7 cellular contexts compared by ENCODE assay signal in genomic region chr7:143321734-143322133, GRCh38. TPM values are rescaled to one million over a fixed set of nuclear protein-coding genes. Genes with fewer than 3 reads are reported as not detected.
A peak's percentile ranks its signal among the peaks of the same experiment; 100 is the strongest.
DNase-seq lines count a peak whose midpoint lies in the region; ATAC-seq, FAIRE-seq and TF ChIP-seq lines count a peak whose summit lies in the region.
"Had no signal": no experiment of that assay in that cellular context is flagged by ENCODE, and none has a peak within 500 bp of the region (broad histone marks: within the 10 kb centered on the region; RNA-seq: fewer than 3 reads in every experiment).

No MANE protein-coding gene starts in this region.

- no peak overlapping the region for H2BK15ac ChIP-seq in H1 (ENCODE audit: low read length)

- no peak overlapping the region for H3K27ac Mint-ChIP-seq in activated CD4-positive, alpha-beta memory T cell treated with anti-CD3 and anti-CD28 coated beads for 36 hours
- H3K27ac Mint-ChIP-seq in activated CD4-positive, alpha-beta memory T cell treated with anti-CD3 and anti-CD28 coated beads, Interleukin-2, amount 10 ng/mL, durations not matched to agents 7 days and 5 days: no peak overlapping the region
- no peak overlapping the region for H3K27ac Mint-ChIP-seq in progenitor cell of endocrine pancreas

- H3K14ac ChIP-seq in H1 (ENCODE audit: insufficient read length): no peak overlapping the region

- no peak overlapping the region for H2AK5ac ChIP-seq in H1 (ENCODE audit: low read depth, low read length)

- H4K91ac ChIP-seq in H1 (replicated peaks; ENCODE audit: insufficient read length, low read length): no peak overlapping the region

- no peaks in the 10 kb centered on the region for H3K36me3 ChIP-seq in H1 (ENCODE audit: control insufficient read depth in 2 of 4, insufficient read depth in 4 of 4, low read length in 3 of 4)
- no peaks in the 10 kb centered on the region for H3K36me3 ChIP-seq in small intestine (ENCODE audit: control insufficient read depth in 2 of 2, insufficient read depth in 2 of 2, low read length in 2 of 2)

- intact Hi-C loops in activated CD4-positive, alpha-beta memory T cell treated with anti-CD3 and anti-CD28 coated beads for 36 hours (cut with micrococcal nuclease): no loop called here

- CTCF ChIA-PET in activated CD4-positive, alpha-beta memory T cell treated with anti-CD3 and anti-CD28 coated beads for 36 hours (lab: Charles Lee): interaction anchor here (0.9 kb wide), 1 partner anchor 95 kb away, joined by 3 read pairs; no protein-coding TSS in a partner anchor
- CTCF ChIA-PET in activated CD4-positive, alpha-beta memory T cell treated with anti-CD3 and anti-CD28 coated beads, Interleukin-2, amount 10 ng/mL, durations not matched to agents 7 days and 5 days (lab: Charles Lee): interaction anchor here (0.8 to 2.4 kb wide), 2 partner anchors 23 to 93 kb away, joined by 3 to 5 read pairs; no protein-coding TSS in a partner anchor
- CTCF ChIA-PET in H1 (lab: Charles Lee; ENCODE audit: partially characterized antibody): interaction anchor here (0.7 to 4.5 kb wide), 15 partner anchors 10 to 96 kb away, joined by 3 to 30 read pairs (median 3); no protein-coding TSS in a partner anchor

- H3K4ac ChIP-seq in H1 (replicated peaks; ENCODE audit: insufficient read length, low read depth, low read length): no peak overlapping the region

- WGBS in H1 (ENCODE audit: extremely low coverage in 1 of 2, insufficient coverage in 1 of 2, insufficient read length in 1 of 2, insufficient replicate concordance in 2 of 2, low coverage in 1 of 2, low lambda C conversion rate in 2 of 2, missing lambda C conversion rate in 1 of 2), 2 experiments: 84% methylated on average over 3 of the region's 4 CpGs; no CpG with 5 or more reads in 1 of the 2 experiments
- WGBS in small intestine, 3 donors: 61 to 86% (median 72%) methylated on average over 4 of the region's 4 CpGs

- no peaks in the 10 kb centered on the region for H3K36me3 Mint-ChIP-seq in activated CD4-positive, alpha-beta memory T cell treated with anti-CD3 and anti-CD28 coated beads for 36 hours
- no peaks in the 10 kb centered on the region for H3K36me3 Mint-ChIP-seq in activated CD4-positive, alpha-beta memory T cell treated with anti-CD3 and anti-CD28 coated beads, Interleukin-2, amount 10 ng/mL, durations not matched to agents 7 days and 5 days (ENCODE audit: low read depth)
- no peaks in the 10 kb centered on the region for H3K36me3 Mint-ChIP-seq in progenitor cell of endocrine pancreas (ENCODE audit: insufficient read depth)

- no peak overlapping the region for H3K56ac ChIP-seq in H1 (replicated peaks; ENCODE audit: insufficient read length, low read depth, low read length)

- no peak overlapping the region for H3K18ac ChIP-seq in H1 (ENCODE audit: extremely low read depth, low read length)

- no peaks in the 10 kb centered on the region for H3K79me2 ChIP-seq in H1 (ENCODE audit: control insufficient read depth in 1 of 2, insufficient read depth in 2 of 2, low read length in 2 of 2)

- H3K4me1 Mint-ChIP-seq in activated CD4-positive, alpha-beta memory T cell treated with anti-CD3 and anti-CD28 coated beads for 36 hours (ENCODE audit: low read depth): peaks cover 8% of the 10 kb centered on the region
- H3K4me1 Mint-ChIP-seq in activated CD4-positive, alpha-beta memory T cell treated with anti-CD3 and anti-CD28 coated beads, Interleukin-2, amount 10 ng/mL, durations not matched to agents 7 days and 5 days: peaks cover 15% of the 10 kb centered on the region
- H3K4me1 Mint-ChIP-seq in progenitor cell of endocrine pancreas (ENCODE audit: low read depth): peaks cover 11% of the 10 kb centered on the region

- TF ChIP-seq RAD21 in H1 (IDR thresholded peaks at IDR 0.05 in 1 of 2, conservative IDR thresholded peaks at IDR 0.05 in 1 of 2; ENCODE audit: low read depth in 2 of 2, low read length in 2 of 2): peak; percentile 43 to 64

- no peak overlapping the region for H2BK5ac ChIP-seq in H1 (ENCODE audit: low read depth, low read length)

- POLR2A ChIA-PET in activated CD4-positive, alpha-beta memory T cell treated with anti-CD3 and anti-CD28 coated beads for 36 hours (lab: Charles Lee): no interaction called here
- POLR2A ChIA-PET in activated CD4-positive, alpha-beta memory T cell treated with anti-CD3 and anti-CD28 coated beads, Interleukin-2, amount 10 ng/mL, durations not matched to agents 7 days and 5 days (lab: Charles Lee): no interaction called here
- POLR2A ChIA-PET in H1 (lab: Charles Lee; ENCODE audit: partially characterized antibody): interaction anchor here (1.1 to 1.2 kb wide), 2 partner anchors 8 to 22 kb away, joined by 3 to 5 read pairs; no protein-coding TSS in a partner anchor

- H3K4me3 Mint-ChIP-seq in activated CD4-positive, alpha-beta memory T cell treated with anti-CD3 and anti-CD28 coated beads for 36 hours: no peak overlapping the region
- no peak overlapping the region for H3K4me3 Mint-ChIP-seq in activated CD4-positive, alpha-beta memory T cell treated with anti-CD3 and anti-CD28 coated beads, Interleukin-2, amount 10 ng/mL, durations not matched to agents 7 days and 5 days
- H3K4me3 Mint-ChIP-seq in progenitor cell of endocrine pancreas (ENCODE audit: low read depth): no peak overlapping the region

- H2BK20ac ChIP-seq in H1 (ENCODE audit: low read length): no peak overlapping the region

- H3K27me3 Mint-ChIP-seq in activated CD4-positive, alpha-beta memory T cell treated with anti-CD3 and anti-CD28 coated beads for 36 hours: no peaks in the 10 kb centered on the region
- no peaks in the 10 kb centered on the region for H3K27me3 Mint-ChIP-seq in activated CD4-positive, alpha-beta memory T cell treated with anti-CD3 and anti-CD28 coated beads, Interleukin-2, amount 10 ng/mL, durations not matched to agents 7 days and 5 days
- H3K27me3 Mint-ChIP-seq in progenitor cell of endocrine pancreas: no peaks in the 10 kb centered on the region

- no peak overlapping the region for H3K4me2 ChIP-seq in H1 (ENCODE audit: insufficient read depth in 1 of 2, low read depth in 2 of 2, low read length in 2 of 2)

- no peak overlapping the region for H2BK12ac ChIP-seq in H1 (ENCODE audit: low read depth, low read length)

- H4K20me1 ChIP-seq in H1 (replicated peaks in 1 of 2; ENCODE audit: control insufficient read depth in 1 of 2, insufficient read depth in 2 of 2, low read length in 2 of 2): no peaks in the 10 kb centered on the region

- no peaks in the 10 kb centered on the region for H3K23me2 ChIP-seq in H1 (ENCODE audit: low read depth, low read length)

- no peak for TF ChIP-seq POLR2A in H1 (IDR thresholded peaks at IDR 0.05; ENCODE audit: control extremely low read depth in 1 of 2, low read depth in 2 of 2, low read length in 2 of 2)

- DNase-seq in activated CD4-positive, alpha-beta memory T cell treated with anti-CD3 and anti-CD28 coated beads for 36 hours: peak; percentile 25
- DNase-seq in activated CD4-positive, alpha-beta memory T cell treated with anti-CD3 and anti-CD28 coated beads, Interleukin-2, amount 10 ng/mL, durations not matched to agents 7 days and 5 days: no peak
- no peak for DNase-seq in H1 (ENCODE audit: low read depth in 1 of 2, low spot score in 2 of 2)
- DNase-seq in small intestine: peak; percentile 48
- no peak for DNase-seq in progenitor cell of endocrine pancreas (ENCODE audit: low spot score, unreplicated experiment)

- H3K9me3 ChIP-seq in H1 (ENCODE audit: insufficient read depth in 2 of 2, low read depth in 1 of 2, low read length in 1 of 2) (no peaks in the 10 kb centered on the region), small intestine (ENCODE audit: control insufficient read depth, low read depth) (no peaks in the 10 kb centered on the region)

- H2BK120ac ChIP-seq in H1 (replicated peaks; ENCODE audit: low read depth, low read length): no peak overlapping the region

- H3K4me1 ChIP-seq in H1 (replicated peaks in 1 of 4; ENCODE audit: control insufficient read depth in 3 of 4, insufficient read depth in 4 of 4, low read length in 3 of 4) (peaks cover 0 to 5% (median 0%) of the 10 kb centered on the region in 4 experiments; a peak in 1 of 7 replicates), small intestine (ENCODE audit: control insufficient read depth in 2 of 2, insufficient read depth in 1 of 2, low read depth in 1 of 2, low read length in 1 of 2) (no peaks in the 10 kb centered on the region)

- no peak overlapping the region for H2AFZ ChIP-seq in H1 (ENCODE audit: low read length)

- no peaks in the 10 kb centered on the region for H3K27me3 ChIP-seq in H1 (replicated peaks in 1 of 4; ENCODE audit: control insufficient read depth in 3 of 4, extremely low read depth in 1 of 4, insufficient read depth in 3 of 4, low read length in 3 of 4)
- H3K27me3 ChIP-seq in small intestine (ENCODE audit: control insufficient read depth in 2 of 2, insufficient read depth in 2 of 2, low read length in 2 of 2): no peaks in the 10 kb centered on the region

- H3K79me1 ChIP-seq in H1 (ENCODE audit: low read depth, low read length): no peaks in the 10 kb centered on the region

- no peak overlapping the region for H4K5ac ChIP-seq in H1 (ENCODE audit: insufficient read length, low read depth, low read length)

- TF ChIP-seq CTCF in H1 (IDR thresholded peaks at IDR 0.05; ENCODE audit: control extremely low read depth in 1 of 3, insufficient read depth in 1 of 3, low read depth in 1 of 3, low read length in 3 of 3): peak; percentile 25 to 41 (median 38)
- TF ChIP-seq CTCF in progenitor cell of endocrine pancreas (IDR thresholded peaks at IDR 0.05; ENCODE audit: unreplicated experiment): no peak

- ATAC-seq in GM21390 (IDR thresholded peaks at IDR 0.05; ENCODE audit: unreplicated experiment): no peak

- H3K9ac ChIP-seq in H1 (replicated peaks in 1 of 4; ENCODE audit: extremely low read depth in 1 of 4, low read depth in 3 of 4, low read length in 3 of 4): no peak overlapping the region

- H4K8ac ChIP-seq in H1 (ENCODE audit: extremely low read depth, insufficient read depth, low read length): no peak overlapping the region

- no peak overlapping the region for H3K23ac ChIP-seq in H1 (ENCODE audit: insufficient read length)

- H3K27ac ChIP-seq in H1 (ENCODE audit: low read depth, low read length): no peak overlapping the region
- H3K27ac ChIP-seq in small intestine (ENCODE audit: low read depth in 1 of 2, low read length in 1 of 2): no peak overlapping the region

- H3K9me3 Mint-ChIP-seq in activated CD4-positive, alpha-beta memory T cell treated with anti-CD3 and anti-CD28 coated beads for 36 hours: no peaks in the 10 kb centered on the region
- H3K9me3 Mint-ChIP-seq in activated CD4-positive, alpha-beta memory T cell treated with anti-CD3 and anti-CD28 coated beads, Interleukin-2, amount 10 ng/mL, durations not matched to agents 7 days and 5 days: no peaks in the 10 kb centered on the region
- no peaks in the 10 kb centered on the region for H3K9me3 Mint-ChIP-seq in progenitor cell of endocrine pancreas (ENCODE audit: low read depth)

- H3K4me3 ChIP-seq in H1 (ENCODE audit: extremely low read depth in 1 of 4, insufficient read depth in 2 of 4, low read depth in 3 of 4, low read length in 4 of 4) (no peak overlapping the region), small intestine (ENCODE audit: low read depth in 1 of 2, low read length in 2 of 2) (no peak overlapping the region)

- FAIRE-seq in H1 (lab: Jason Lieb, UNC) (no peak), small intestine (lab: Jason Lieb, UNC) (no peak)

- TF ChIP-seq EP300 in H1 (IDR thresholded peaks at IDR 0.05; ENCODE audit: borderline replicate concordance in 1 of 2, low read depth in 2 of 2, low read length in 2 of 2): no peak

RNA-seq across cellular contexts. Expression of gene CLCN1, which starts 5.8 kb away (rescaled TPM):
- total RNA-seq in activated CD4-positive, alpha-beta memory T cell treated with anti-CD3 and anti-CD28 coated beads for 36 hours: under 1 TPM in 1 of 2 experiments, not detected in 1; 0.17 TPM
- total RNA-seq in activated CD4-positive, alpha-beta memory T cell treated with anti-CD3 and anti-CD28 coated beads, Interleukin-2, amount 10 ng/mL, durations not matched to agents 7 days and 5 days: under 1 TPM in 1 of 2 experiments, not detected in 1; 0.10 TPM
- total RNA-seq in H1 (2021; fragmentation: NEBNext Ultra II Directional; extraction: Animal tissue kit (Norgen Biotek cat#: 25700)): 0.33 and 0.41 TPM in 2 replicates
- polyA plus RNA-seq in H1 (2011; rRNA removed): 0.36 and 0.38 TPM in 2 replicates
- 0.27 TPM for polyA plus RNA-seq in H1 (2011; cell fraction: cytosol; rRNA removed)
- polyA plus RNA-seq in H1 (2011; cell fraction: nucleus; rRNA removed): 0.36 TPM
- 0.21 to 0.34 TPM (median 0.30 TPM) in 4 replicates for polyA plus RNA-seq in H1 (2012, experiment 1 of 2)
- 0.25 TPM for polyA plus RNA-seq in H1 (2012, experiment 2 of 2)
- 0.16 TPM for polyA plus RNA-seq in H1 (2013, experiment 1 of 2)
- 0.20 TPM for polyA plus RNA-seq in H1 (2013, experiment 2 of 2)
- polyA minus RNA-seq in H1 (2011; rRNA and poly(A)+ RNA removed): 0.09 and 0.15 TPM in 2 replicates
- polyA minus RNA-seq in H1 (2011; cell fraction: cytosol; rRNA and poly(A)+ RNA removed): not detected
- polyA minus RNA-seq in H1 (2011; cell fraction: nucleus; rRNA and poly(A)+ RNA removed): not detected
- under 1 TPM in 1 of 3 donors, not detected in 2; 0.19 TPM for polyA plus RNA-seq in small intestine
- total RNA-seq in progenitor cell of endocrine pancreas: 0.09 and 0.14 TPM in 2 replicates
- polyA plus RNA-seq: AG04450 had no signal

RNA-seq across cellular contexts. Expression of gene CASP2, which starts 33.6 kb away (rescaled TPM):
- total RNA-seq in activated CD4-positive, alpha-beta memory T cell treated with anti-CD3 and anti-CD28 coated beads for 36 hours: 100 to 1,000 TPM; 117 to 129 TPM
- total RNA-seq in activated CD4-positive, alpha-beta memory T cell treated with anti-CD3 and anti-CD28 coated beads, Interleukin-2, amount 10 ng/mL, durations not matched to agents 7 days and 5 days: 100 to 1,000 TPM; 117 to 122 TPM
- 32.8 and 35.3 TPM in 2 replicates for total RNA-seq in H1 (2021; fragmentation: NEBNext Ultra II Directional; extraction: Animal tissue kit (Norgen Biotek cat#: 25700))
- 18.3 and 23.7 TPM in 2 replicates for polyA plus RNA-seq in H1 (2011; rRNA removed)
- polyA plus RNA-seq in H1 (2011; cell fraction: cytosol; rRNA removed): 18.3 TPM
- 34.3 TPM for polyA plus RNA-seq in H1 (2011; cell fraction: nucleus; rRNA removed)
- polyA plus RNA-seq in H1 (2012, experiment 1 of 2): 18.4 to 21.4 TPM (median 19.0 TPM) in 4 replicates
- 7.8 TPM for polyA plus RNA-seq in H1 (2012, experiment 2 of 2)
- polyA plus RNA-seq in H1 (2013, experiment 1 of 2): 17.7 TPM
- 17.0 TPM for polyA plus RNA-seq in H1 (2013, experiment 2 of 2)
- 53.5 and 68.2 TPM in 2 replicates for polyA minus RNA-seq in H1 (2011; rRNA and poly(A)+ RNA removed)
- polyA minus RNA-seq in H1 (2011; cell fraction: cytosol; rRNA and poly(A)+ RNA removed): 18.6 TPM
- polyA minus RNA-seq in H1 (2011; cell fraction: nucleus; rRNA and poly(A)+ RNA removed): 36.3 TPM
- 10 to 100 TPM in 1 of 3 donors, 1 to 10 TPM in 2; 4.9 to 10.9 (median 7.2) TPM for polyA plus RNA-seq in small intestine
- 65.5 and 68.9 TPM in 2 replicates for total RNA-seq in progenitor cell of endocrine pancreas

RNA-seq across cellular contexts. Expression of gene TMEM139, which starts 37.0 kb away (rescaled TPM):
- under 1 TPM; 0.29 to 0.70 TPM for total RNA-seq in activated CD4-positive, alpha-beta memory T cell treated with anti-CD3 and anti-CD28 coated beads for 36 hours
- under 1 TPM; 0.48 to 0.73 TPM for total RNA-seq in activated CD4-positive, alpha-beta memory T cell treated with anti-CD3 and anti-CD28 coated beads, Interleukin-2, amount 10 ng/mL, durations not matched to agents 7 days and 5 days
- total RNA-seq in H1 (2021; fragmentation: NEBNext Ultra II Directional; extraction: Animal tissue kit (Norgen Biotek cat#: 25700)): 3.2 and 4.4 TPM in 2 replicates
- polyA plus RNA-seq in H1 (2011; rRNA removed): 6.7 and 7.6 TPM in 2 replicates
- 5.5 TPM for polyA plus RNA-seq in H1 (2011; cell fraction: cytosol; rRNA removed)
- polyA plus RNA-seq in H1 (2011; cell fraction: nucleus; rRNA removed): 4.9 TPM
- 2.5 to 4.0 TPM (median 3.9 TPM) in 4 replicates for polyA plus RNA-seq in H1 (2012, experiment 1 of 2)
- 4.6 TPM for polyA plus RNA-seq in H1 (2012, experiment 2 of 2)
- polyA plus RNA-seq in H1 (2013, experiment 1 of 2): 1.7 TPM
- polyA plus RNA-seq in H1 (2013, experiment 2 of 2): 2.2 TPM
- polyA minus RNA-seq in H1 (2011; rRNA and poly(A)+ RNA removed): 2.1 and 2.6 TPM in 2 replicates
- not detected for polyA minus RNA-seq in H1 (2011; cell fraction: cytosol; rRNA and poly(A)+ RNA removed)
- 1.9 TPM for polyA minus RNA-seq in H1 (2011; cell fraction: nucleus; rRNA and poly(A)+ RNA removed)
- polyA plus RNA-seq in small intestine: 100 to 1,000 TPM in 1 of 3 donors, 10 to 100 TPM in 2; 35.4 to 127 (median 97.5) TPM
- 4.7 and 5.1 TPM in 2 replicates for total RNA-seq in progenitor cell of endocrine pancreas
- polyA plus RNA-seq: AG04450 had no signal

RNA-seq across cellular contexts. Expression of gene FAM131B, which starts 40.8 kb away (rescaled TPM):
- total RNA-seq in activated CD4-positive, alpha-beta memory T cell treated with anti-CD3 and anti-CD28 coated beads for 36 hours: 1 to 10 TPM; 1.9 to 2.3 TPM
- total RNA-seq in activated CD4-positive, alpha-beta memory T cell treated with anti-CD3 and anti-CD28 coated beads, Interleukin-2, amount 10 ng/mL, durations not matched to agents 7 days and 5 days: 1 to 10 TPM; 1.2 TPM
- total RNA-seq in H1 (2021; fragmentation: NEBNext Ultra II Directional; extraction: Animal tissue kit (Norgen Biotek cat#: 25700)): 35.5 and 38.2 TPM in 2 replicates
- polyA plus RNA-seq in H1 (2011; rRNA removed) (23.1 and 28.8 TPM in 2 replicates), small intestine (1 to 10 TPM in 1 of 3 donors, under 1 TPM in 1, not detected in 1; 0.54 to 3.3 TPM)
- polyA plus RNA-seq in H1 (2011; cell fraction: cytosol; rRNA removed): 27.9 TPM
- 37.7 TPM for polyA plus RNA-seq in H1 (2011; cell fraction: nucleus; rRNA removed)
- 22.4 to 28.3 TPM (median 26.2 TPM) in 4 replicates for polyA plus RNA-seq in H1 (2012, experiment 1 of 2)
- 25.4 TPM for polyA plus RNA-seq in H1 (2012, experiment 2 of 2)
- 11.6 TPM for polyA plus RNA-seq in H1 (2013, experiment 1 of 2)
- polyA plus RNA-seq in H1 (2013, experiment 2 of 2): 12.8 TPM
- 51.2 and 57.7 TPM in 2 replicates for polyA minus RNA-seq in H1 (2011; rRNA and poly(A)+ RNA removed)
- 20.8 TPM for polyA minus RNA-seq in H1 (2011; cell fraction: cytosol; rRNA and poly(A)+ RNA removed)
- 25.5 TPM for polyA minus RNA-seq in H1 (2011; cell fraction: nucleus; rRNA and poly(A)+ RNA removed)
- total RNA-seq in progenitor cell of endocrine pancreas: 2.3 and 3.7 TPM in 2 replicates

RNA-seq across cellular contexts. Expression of gene GSTK1, which starts 58.5 kb away (rescaled TPM):
- total RNA-seq in activated CD4-positive, alpha-beta memory T cell treated with anti-CD3 and anti-CD28 coated beads for 36 hours: 100 to 1,000 TPM; 218 to 224 TPM
- 100 to 1,000 TPM; 502 to 518 TPM for total RNA-seq in activated CD4-positive, alpha-beta memory T cell treated with anti-CD3 and anti-CD28 coated beads, Interleukin-2, amount 10 ng/mL, durations not matched to agents 7 days and 5 days
- 25.5 and 26.2 TPM in 2 replicates for total RNA-seq in H1 (2021; fragmentation: NEBNext Ultra II Directional; extraction: Animal tissue kit (Norgen Biotek cat#: 25700))
- polyA plus RNA-seq in H1 (2011; rRNA removed): 32.5 and 34.0 TPM in 2 replicates
- polyA plus RNA-seq in H1 (2011; cell fraction: cytosol; rRNA removed): 38.9 TPM
- polyA plus RNA-seq in H1 (2011; cell fraction: nucleus; rRNA removed): 40.8 TPM
- polyA plus RNA-seq in H1 (2012, experiment 1 of 2): 36.7 to 40.2 TPM (median 38.8 TPM) in 4 replicates
- polyA plus RNA-seq in H1 (2012, experiment 2 of 2): 31.1 TPM
- 38.8 TPM for polyA plus RNA-seq in H1 (2013, experiment 1 of 2)
- 40.7 TPM for polyA plus RNA-seq in H1 (2013, experiment 2 of 2)
- polyA minus RNA-seq in H1 (2011; rRNA and poly(A)+ RNA removed): 16.3 and 19.2 TPM in 2 replicates
- polyA minus RNA-seq in H1 (2011; cell fraction: cytosol; rRNA and poly(A)+ RNA removed): 17.8 TPM
- polyA minus RNA-seq in H1 (2011; cell fraction: nucleus; rRNA and poly(A)+ RNA removed): 13.6 TPM
- 100 to 1,000 TPM; 250 to 450 (median 309) TPM for polyA plus RNA-seq in small intestine
- total RNA-seq in progenitor cell of endocrine pancreas: 110 and 114 TPM in 2 replicates

Comparison
In these comparisons a context has a peak if more than half of its experiments do, and no peak if none do; other contexts are left out.
1. DNase-seq: peak in activated CD4-positive, alpha-beta memory T cell treated with anti-CD3 and anti-CD28 coated beads for 36 hours (single experiment) and small intestine (single experiment); none in activated CD4-positive, alpha-beta memory T cell treated with anti-CD3 and anti-CD28 coated beads, Interleukin-2, amount 10 ng/mL, durations not matched to agents 7 days and 5 days (single experiment), H1 (0 of 2) and progenitor cell of endocrine pancreas (single experiment).